ENCODE assay signal across 10 cellular contexts in the genomic region with DNA sequence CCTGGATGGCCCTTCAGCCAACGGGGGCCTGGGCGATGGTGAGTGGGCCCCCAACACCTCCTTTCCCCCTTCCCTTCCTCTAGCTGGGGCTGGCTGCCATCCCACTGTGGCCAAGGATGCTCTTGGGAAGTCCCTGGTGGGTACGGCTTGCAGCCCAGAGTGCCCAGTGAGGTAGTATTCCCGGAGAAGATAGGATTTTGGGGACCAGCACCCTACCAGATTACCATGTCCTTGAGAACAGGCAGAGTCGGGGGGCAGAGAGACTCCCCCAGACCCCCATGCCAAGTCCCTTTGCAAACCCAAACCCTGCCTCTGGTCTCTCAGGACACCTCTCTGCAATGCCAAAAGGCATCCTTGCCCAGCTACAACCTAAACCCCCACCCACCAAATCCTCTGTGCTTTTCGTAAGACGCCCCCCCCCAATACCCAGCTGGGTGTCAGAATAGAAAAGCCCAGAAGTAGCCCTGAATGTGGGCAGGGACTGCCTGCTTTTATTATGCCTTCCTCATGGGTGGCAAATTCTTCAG. TPM values are rescaled to one million over a fixed set of nuclear protein-coding genes. Genes with fewer than 3 reads are reported as not detected.
DNase-seq lines count a peak whose midpoint lies in the region; ATAC-seq and TF ChIP-seq lines count a peak whose summit lies in the region.
"Had no signal": no experiment of that assay in that cellular context is flagged by ENCODE, and none has a peak within 500 bp of the region (broad histone marks: within the 10 kb centered on the region; RNA-seq: fewer than 3 reads in every experiment).

No MANE protein-coding gene starts in this region.

- no peak overlapping the region for H3K18ac ChIP-seq in IMR-90 (ENCODE audit: low read depth, low read length)

- intact Hi-C loops in IMR-90 (cut with micrococcal nuclease) (no loop called here), mammary epithelial cell (cut with micrococcal nuclease) (no loop called here), left lung (cut with DNase I) (no loop called here)

- H3K4ac ChIP-seq in IMR-90 (ENCODE audit: low read depth, low read length), result no peak overlapping the region

- dilution Hi-C loops in IMR-90 (cut with HindIII; ENCODE audit: low sequenced_read_pairs, unreplicated experiment) (no loop called here), mammary epithelial cell (cut with HindIII; ENCODE audit: low sequenced_read_pairs) (loop anchor here (5.0 kb wide), 2 partner anchors 59 to 244 kb away; no protein-coding TSS in a partner anchor)

- in situ Hi-C loops in IMR-90 (cut with MboI; ENCODE audit: low sequenced_read_pairs), result no loop called here
- in situ Hi-C loops in mammary epithelial cell (cut with MboI; ENCODE audit: low sequenced_read_pairs in 2 of 2), result no loop called here

- H3K27me3 ChIP-seq in IMR-90 (ENCODE audit: control insufficient read depth, insufficient read depth, low read length) (peaks cover 53% of the 10 kb centered on the region), mammary epithelial cell (ENCODE audit: insufficient read depth, low read length) (no peaks in the 10 kb centered on the region), left lung (peaks cover 0 to 34% of the 10 kb centered on the region in 2 donors), stomach smooth muscle (ENCODE audit: control insufficient read depth in 1 of 2, insufficient read depth in 2 of 2, low read length in 2 of 2) (no peaks in the 10 kb centered on the region)
- peaks cover 24% of the 10 kb centered on the region for H3K27me3 ChIP-seq in CD8-positive, alpha-beta memory T cell (ENCODE audit: insufficient read depth, low read length, poor library complexity, severe bottlenecking)

- BruUV-seq in IMR-90 (replicated peaks; lab: Mats Ljungman, UMichigan) (no TSS peak), mammary epithelial cell (replicated peaks; lab: Mats Ljungman, UMichigan) (no TSS peak)

- no peak overlapping the region for H3K23ac ChIP-seq in IMR-90 (ENCODE audit: low read depth, low read length)

- H3K27ac ChIP-seq in IMR-90 (ENCODE audit: insufficient read depth, low read length), result no peak overlapping the region
- no peak overlapping the region for H3K27ac ChIP-seq in mammary epithelial cell (ENCODE audit: insufficient read depth, low read depth, low read length)
- H3K27ac ChIP-seq in left lung, result peak overlapping the region; percentile 83 to 87
- H3K27ac ChIP-seq in stomach smooth muscle (ENCODE audit: low read length), result peak overlapping the region; percentile 99
- no peak overlapping the region for H3K27ac ChIP-seq in CD8-positive, alpha-beta memory T cell (ENCODE audit: low read depth, low read length)

- H3K9ac ChIP-seq in IMR-90 (ENCODE audit: low read depth, low read length), result no peak overlapping the region
- H3K9ac ChIP-seq in mammary epithelial cell (ENCODE audit: insufficient read depth, low read length), result no peak overlapping the region
- H3K9ac ChIP-seq in stomach smooth muscle (ENCODE audit: low read length in 2 of 2), result peak overlapping the region; percentile 90 to 95

- no peak overlapping the region for H3K27ac Mint-ChIP-seq in CD8-positive, alpha-beta memory T cell

- TF ChIP-seq POLR2A in IMR-90 (IDR thresholded peaks at IDR 0.05; ENCODE audit: low read depth, low read length), result no peak

- H3K4me1 Mint-ChIP-seq in CD8-positive, alpha-beta memory T cell, result no peaks in the 10 kb centered on the region

- H3K27me3 Mint-ChIP-seq in CD8-positive, alpha-beta memory T cell, result peaks cover 28 to 37% of the 10 kb centered on the region in 2 donors

- H3K9me1 ChIP-seq in IMR-90 (ENCODE audit: insufficient read depth, low read length), result no peaks in the 10 kb centered on the region

- H3K4me2 ChIP-seq in IMR-90 (ENCODE audit: low read depth, low read length) (no peak overlapping the region), mammary epithelial cell (ENCODE audit: insufficient read depth, low read depth, low read length) (peak overlapping the region; percentile 40)

- H2AFZ ChIP-seq in IMR-90 (replicated peaks; ENCODE audit: low read length, poor library complexity) (peak overlapping the region; percentile 49), mammary epithelial cell (ENCODE audit: low read depth, low read length) (peak overlapping the region; percentile 60)

- no peak overlapping the region for H3K56ac ChIP-seq in IMR-90 (ENCODE audit: extremely low read depth, insufficient read depth, low read length)

- POLR2A ChIA-PET in IMR-90 (lab: Charles Lee; ENCODE audit: unreplicated experiment), result no interaction called here
- POLR2A ChIA-PET in CD8-positive, alpha-beta memory T cell (lab: Charles Lee), result no interaction called here

- no peaks in the 10 kb centered on the region for H3K79me2 ChIP-seq in mammary epithelial cell (ENCODE audit: insufficient read depth, low read length)

- TF ChIP-seq RAD21 in IMR-90 (IDR thresholded peaks at IDR 0.05; ENCODE audit: low read length), result no peak

- H4K20me1 ChIP-seq in IMR-90 (ENCODE audit: insufficient read depth, low read length) (no peaks in the 10 kb centered on the region), mammary epithelial cell (ENCODE audit: insufficient read depth, low read length) (no peaks in the 10 kb centered on the region)

- TF ChIP-seq CTCF in IMR-90 (conservative IDR thresholded peaks at IDR 0.05; ENCODE audit: low read depth, low read length) (no peak), mammary epithelial cell (conservative IDR thresholded peaks at IDR 0.05 in 1 of 2, IDR thresholded peaks at IDR 0.05 in 1 of 2; ENCODE audit: extremely low read depth in 1 of 2, insufficient read depth in 1 of 2, low read depth in 1 of 2, low read length in 2 of 2) (no peak), left lung (IDR thresholded peaks at IDR 0.05) (no peak)

- ATAC-seq in IMR-90 (ENCODE audit: low read depth) (no peak), left lung (no peak), GM21619 (IDR thresholded peaks at IDR 0.05; ENCODE audit: unreplicated experiment) (no peak)

- no peak overlapping the region for H2BK20ac ChIP-seq in IMR-90 (ENCODE audit: low read depth, low read length)

- no peak overlapping the region for H3K4me3 Mint-ChIP-seq in CD8-positive, alpha-beta memory T cell

- H3K4me3 ChIP-seq in IMR-90 (ENCODE audit: insufficient read depth, low read depth, low read length), result no peak overlapping the region
- no peak overlapping the region for H3K4me3 ChIP-seq in mammary epithelial cell (replicated peaks in 1 of 3; ENCODE audit: insufficient read depth in 1 of 3, low read depth in 2 of 3, low read length in 3 of 3)
- peak overlapping the region; percentile 19 to 47 for H3K4me3 ChIP-seq in left lung
- peak overlapping the region; percentile 86 to 88 for H3K4me3 ChIP-seq in stomach smooth muscle (ENCODE audit: low read length in 2 of 2)
- H3K4me3 ChIP-seq in CD8-positive, alpha-beta memory T cell (ENCODE audit: low read length), result no peak overlapping the region

- H4K91ac ChIP-seq in IMR-90 (ENCODE audit: insufficient read depth, low read depth, low read length), result no peak overlapping the region

- CTCF ChIA-PET in IMR-90 (lab: Yijun Ruan, JAX) (no interaction called here), mammary epithelial cell (lab: Charles Lee; ENCODE audit: low non-redundant PET) (no interaction called here)
- CTCF ChIA-PET in CD8-positive, alpha-beta memory T cell (lab: Charles Lee), result interaction anchor here (0.6 kb wide), 1 partner anchor 246 kb away, joined by 3 read pairs; no protein-coding TSS in a partner anchor

- H3K4me1 ChIP-seq in IMR-90 (ENCODE audit: control insufficient read depth, insufficient read depth, low read length), result peaks cover 6% of the 10 kb centered on the region; the same call in 1 of the 2 replicates
- peaks cover 25% of the 10 kb centered on the region for H3K4me1 ChIP-seq in mammary epithelial cell (ENCODE audit: insufficient read depth, low read length)
- peaks cover 32 to 65% of the 10 kb centered on the region in 2 donors for H3K4me1 ChIP-seq in left lung
- peaks cover 51% of the 10 kb centered on the region for H3K4me1 ChIP-seq in stomach smooth muscle (ENCODE audit: control insufficient read depth, insufficient read depth, low read length)
- no peaks in the 10 kb centered on the region for H3K4me1 ChIP-seq in CD8-positive, alpha-beta memory T cell (ENCODE audit: insufficient read depth, low read length)

- H3K79me1 ChIP-seq in IMR-90 (ENCODE audit: low read depth in 1 of 2, low read length in 2 of 2), result no peaks in the 10 kb centered on the region

- no peak overlapping the region for H4K8ac ChIP-seq in IMR-90 (ENCODE audit: low read depth in 2 of 2, low read length in 2 of 2)

- H4K5ac ChIP-seq in IMR-90 (ENCODE audit: low read depth, low read length), result no peak overlapping the region

- H2BK5ac ChIP-seq in IMR-90 (ENCODE audit: low read depth, low read length, poor library complexity, severe bottlenecking), result no peak overlapping the region

- H3K9me3 ChIP-seq in IMR-90 (ENCODE audit: control insufficient read depth, insufficient read depth, low read length) (peaks cover 6% of the 10 kb centered on the region), mammary epithelial cell (replicated peaks; ENCODE audit: insufficient read depth, low read length) (no peaks in the 10 kb centered on the region), left lung (no peaks in the 10 kb centered on the region), stomach smooth muscle (ENCODE audit: control insufficient read depth in 2 of 2, low read length in 2 of 2) (no peaks in the 10 kb centered on the region)
- H3K9me3 ChIP-seq in CD8-positive, alpha-beta memory T cell (ENCODE audit: low read length), result no peaks in the 10 kb centered on the region

- no peaks in the 10 kb centered on the region for H3K36me3 ChIP-seq in IMR-90 (ENCODE audit: control insufficient read depth, insufficient read depth, low read length)
- no peaks in the 10 kb centered on the region for H3K36me3 ChIP-seq in mammary epithelial cell (ENCODE audit: insufficient read depth, low read length)
- peaks cover 0 to 3% of the 10 kb centered on the region in 2 donors for H3K36me3 ChIP-seq in left lung
- H3K36me3 ChIP-seq in stomach smooth muscle (ENCODE audit: control insufficient read depth in 2 of 2, insufficient read depth in 2 of 2, low read length in 2 of 2), result no peaks in the 10 kb centered on the region
- H3K36me3 ChIP-seq in CD8-positive, alpha-beta memory T cell (ENCODE audit: insufficient read depth, low read length), result no peaks in the 10 kb centered on the region

- no peak overlapping the region for H2BK15ac ChIP-seq in IMR-90 (ENCODE audit: low read depth, low read length)

- H2AK9ac ChIP-seq in IMR-90 (replicated peaks; ENCODE audit: low read depth, low read length, poor library complexity), result peak overlapping the region; percentile 9

- peaks cover 0 to 2% (median 0%) of the 10 kb centered on the region in 5 donors for H3K9me3 Mint-ChIP-seq in CD8-positive, alpha-beta memory T cell

- H3K36me3 Mint-ChIP-seq in CD8-positive, alpha-beta memory T cell, result peaks cover 0 to 5% (median 0%) of the 10 kb centered on the region in 3 donors

- H2AK5ac ChIP-seq in IMR-90 (ENCODE audit: low read depth, low read length), result no peak overlapping the region

- no peak for DNase-seq in IMR-90
- no peak for DNase-seq in mammary epithelial cell
- DNase-seq in left lung, result no peak
- no peak for DNase-seq in CD8-positive, alpha-beta memory T cell
- DNase-seq in NCI-H526 treated with DMSO at 0.1 percent for 48 hours (lab: John Stamatoyannopoulos, UW), result no peak
- no peak for DNase-seq in stimulated activated CD4-positive, alpha-beta T cell treated with anti-CD3 and anti-CD28 coated beads, Interleukin-4, amount 100 ng/mL, for 1 hour
- DNase-seq: activated T-cell treated with anti-CD3 and anti-CD28 coated beads, Interleukin-2, amount 50 U/mL, for 48 hours; mesendoderm had no signal

- no peak overlapping the region for H2BK120ac ChIP-seq in IMR-90 (ENCODE audit: low read depth, low read length)

- H3K14ac ChIP-seq in IMR-90 (replicated peaks; ENCODE audit: low read depth, low read length), result no peak overlapping the region

- no CpG with 5 or more reads among the region's 7 CpGs for WGBS in IMR-90 (ENCODE audit: extremely low coverage in 2 of 2, insufficient read length in 1 of 2), 2 experiments
- WGBS in mammary epithelial cell (ENCODE audit: low coverage, missing lambda C conversion rate), result 20% methylated on average over 1 of the region's 7 CpGs

RNA-seq across cellular contexts. Expression of a gene that starts 1.7 kb away (rescaled TPM):
- total RNA-seq in IMR-90 (2012; rRNA removed), result not detected in 2 replicates
- polyA plus RNA-seq in IMR-90 (2012; rRNA removed), result 0.02 and 0.19 TPM in 2 replicates
- polyA plus RNA-seq in IMR-90 (2012; cell fraction: cytosol; rRNA removed), result 0.03 TPM in 1 of 2 replicates, not detected in the other
- 0.13 and 0.23 TPM in 2 replicates for polyA plus RNA-seq in IMR-90 (2012; cell fraction: nucleus; rRNA removed; ENCODE audit: low replicate concordance)
- not detected for total RNA-seq in mammary epithelial cell
- polyA plus RNA-seq in mammary epithelial cell, result 0.05 TPM
- polyA minus RNA-seq in mammary epithelial cell, result not detected
- 10 to 100 TPM; 15.9 to 30.1 TPM for total RNA-seq in left lung
- total RNA-seq in CD8-positive, alpha-beta memory T cell, result not detected
- polyA plus RNA-seq in CD8-positive, alpha-beta memory T cell, result not detected

RNA-seq across cellular contexts. Expression of a gene that starts 48.3 kb away (rescaled TPM):
- 68.9 and 80.5 TPM in 2 replicates for total RNA-seq in IMR-90 (2012; rRNA removed)
- 128 and 133 TPM in 2 replicates for polyA plus RNA-seq in IMR-90 (2012; rRNA removed)
- 103 and 109 TPM in 2 replicates for polyA plus RNA-seq in IMR-90 (2012; cell fraction: cytosol; rRNA removed)
- 214 and 279 TPM in 2 replicates for polyA plus RNA-seq in IMR-90 (2012; cell fraction: nucleus; rRNA removed; ENCODE audit: low replicate concordance)
- total RNA-seq in mammary epithelial cell, result 10 to 100 TPM; 49.0 to 69.7 TPM
- 116 TPM for polyA plus RNA-seq in mammary epithelial cell
- polyA minus RNA-seq in mammary epithelial cell, result 245 TPM
- total RNA-seq in left lung, result 10 to 100 TPM; 52.6 to 55.7 TPM
- 100 to 1,000 TPM; 124 TPM for total RNA-seq in CD8-positive, alpha-beta memory T cell
- 38.7 TPM for polyA plus RNA-seq in CD8-positive, alpha-beta memory T cell

Comparison
In these comparisons a context has a peak if more than half of its experiments do, and no peak if none do; other contexts are left out.
1. H3K27ac ChIP-seq: peak in left lung (2 of 2) and stomach smooth muscle (single experiment); none in IMR-90 (single experiment), mammary epithelial cell (single experiment) and CD8-positive, alpha-beta memory T cell (single experiment).
2. H3K4me3 ChIP-seq: peak in left lung (2 of 2) and stomach smooth muscle (2 of 2); none in IMR-90 (single experiment), mammary epithelial cell (0 of 3) and CD8-positive, alpha-beta memory T cell (single experiment).
3. H3K9ac ChIP-seq: peak in stomach smooth muscle (2 of 2); none in IMR-90 (single experiment) and mammary epithelial cell (single experiment).
4. RNA of a gene that starts 1.7 kb away (total RNA-seq): 15.9 to 30.1 TPM in left lung; not detected in IMR-90, not detected in mammary epithelial cell and not detected in CD8-positive, alpha-beta memory T cell; every median in the first group is over 10 times any median in the second.